In genomic region chr6:143570147-143570853, GRCh38 we compare ENCODE assay signal across 1 cellular context.
TF ChIP-seq lines count a peak whose summit lies in the region.

No MANE protein-coding gene starts in this region.

TF ChIP-seq in GM23338, 12 proteins besides CTCF, POLR2A, EP300 and RAD21 (continued from another document):
- TF ChIP-seq, protein P1, sequence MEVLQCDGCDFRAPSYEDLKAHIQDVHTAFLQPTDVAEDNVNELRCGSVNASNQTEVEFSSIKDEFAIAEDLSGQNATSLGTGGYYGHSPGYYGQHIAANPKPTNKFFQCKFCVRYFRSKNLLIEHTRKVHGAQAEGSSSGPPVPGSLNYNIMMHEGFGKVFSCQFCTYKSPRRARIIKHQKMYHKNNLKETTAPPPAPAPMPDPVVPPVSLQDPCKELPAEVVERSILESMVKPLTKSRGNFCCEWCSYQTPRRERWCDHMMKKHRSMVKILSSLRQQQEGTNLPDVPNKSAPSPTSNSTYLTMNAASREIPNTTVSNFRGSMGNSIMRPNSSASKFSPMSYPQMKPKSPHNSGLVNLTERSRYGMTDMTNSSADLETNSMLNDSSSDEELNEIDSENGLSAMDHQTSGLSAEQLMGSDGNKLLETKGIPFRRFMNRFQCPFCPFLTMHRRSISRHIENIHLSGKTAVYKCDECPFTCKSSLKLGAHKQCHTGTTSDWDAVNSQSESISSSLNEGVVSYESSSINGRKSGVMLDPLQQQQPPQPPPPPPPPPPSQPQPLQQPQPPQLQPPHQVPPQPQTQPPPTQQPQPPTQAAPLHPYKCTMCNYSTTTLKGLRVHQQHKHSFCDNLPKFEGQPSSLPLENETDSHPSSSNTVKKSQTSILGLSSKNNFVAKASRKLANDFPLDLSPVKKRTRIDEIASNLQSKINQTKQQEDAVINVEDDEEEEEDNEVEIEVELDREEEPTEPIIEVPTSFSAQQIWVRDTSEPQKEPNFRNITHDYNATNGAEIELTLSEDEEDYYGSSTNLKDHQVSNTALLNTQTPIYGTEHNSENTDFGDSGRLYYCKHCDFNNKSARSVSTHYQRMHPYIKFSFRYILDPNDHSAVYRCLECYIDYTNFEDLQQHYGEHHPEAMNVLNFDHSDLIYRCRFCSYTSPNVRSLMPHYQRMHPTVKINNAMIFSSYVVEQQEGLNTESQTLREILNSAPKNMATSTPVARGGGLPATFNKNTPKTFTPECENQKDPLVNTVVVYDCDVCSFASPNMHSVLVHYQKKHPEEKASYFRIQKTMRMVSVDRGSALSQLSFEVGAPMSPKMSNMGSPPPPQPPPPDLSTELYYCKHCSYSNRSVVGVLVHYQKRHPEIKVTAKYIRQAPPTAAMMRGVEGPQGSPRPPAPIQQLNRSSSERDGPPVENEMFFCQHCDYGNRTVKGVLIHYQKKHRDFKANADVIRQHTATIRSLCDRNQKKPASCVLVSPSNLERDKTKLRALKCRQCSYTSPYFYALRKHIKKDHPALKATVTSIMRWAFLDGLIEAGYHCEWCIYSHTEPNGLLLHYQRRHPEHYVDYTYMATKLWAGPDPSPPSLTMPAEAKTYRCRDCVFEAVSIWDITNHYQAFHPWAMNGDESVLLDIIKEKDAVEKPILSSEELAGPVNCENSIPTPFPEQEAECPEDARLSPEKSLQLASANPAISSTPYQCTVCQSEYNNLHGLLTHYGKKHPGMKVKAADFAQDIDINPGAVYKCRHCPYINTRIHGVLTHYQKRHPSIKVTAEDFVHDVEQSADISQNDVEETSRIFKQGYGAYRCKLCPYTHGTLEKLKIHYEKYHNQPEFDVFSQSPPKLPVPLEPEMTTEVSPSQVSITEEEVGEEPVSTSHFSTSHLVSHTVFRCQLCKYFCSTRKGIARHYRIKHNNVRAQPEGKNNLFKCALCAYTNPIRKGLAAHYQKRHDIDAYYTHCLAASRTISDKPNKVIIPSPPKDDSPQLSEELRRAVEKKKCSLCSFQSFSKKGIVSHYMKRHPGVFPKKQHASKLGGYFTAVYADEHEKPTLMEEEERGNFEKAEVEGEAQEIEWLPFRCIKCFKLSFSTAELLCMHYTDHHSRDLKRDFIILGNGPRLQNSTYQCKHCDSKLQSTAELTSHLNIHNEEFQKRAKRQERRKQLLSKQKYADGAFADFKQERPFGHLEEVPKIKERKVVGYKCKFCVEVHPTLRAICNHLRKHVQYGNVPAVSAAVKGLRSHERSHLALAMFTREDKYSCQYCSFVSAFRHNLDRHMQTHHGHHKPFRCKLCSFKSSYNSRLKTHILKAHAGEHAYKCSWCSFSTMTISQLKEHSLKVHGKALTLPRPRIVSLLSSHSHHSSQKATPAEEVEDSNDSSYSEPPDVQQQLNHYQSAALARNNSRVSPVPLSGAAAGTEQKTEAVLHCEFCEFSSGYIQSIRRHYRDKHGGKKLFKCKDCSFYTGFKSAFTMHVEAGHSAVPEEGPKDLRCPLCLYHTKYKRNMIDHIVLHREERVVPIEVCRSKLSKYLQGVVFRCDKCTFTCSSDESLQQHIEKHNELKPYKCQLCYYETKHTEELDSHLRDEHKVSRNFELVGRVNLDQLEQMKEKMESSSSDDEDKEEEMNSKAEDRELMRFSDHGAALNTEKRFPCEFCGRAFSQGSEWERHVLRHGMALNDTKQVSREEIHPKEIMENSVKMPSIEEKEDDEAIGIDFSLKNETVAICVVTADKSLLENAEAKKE (CRISPR knock-in tag; IDR thresholded peaks at IDR 0.05), result no peak
- TF ChIP-seq ZNF331 (CRISPR knock-in tag; IDR thresholded peaks at IDR 0.05; ENCODE audit: low read depth) (no peak), STAT1 (IDR thresholded peaks at IDR 0.05; ENCODE audit: unreplicated experiment) (no peak), NANOG (IDR thresholded peaks at IDR 0.05; ENCODE audit: borderline replicate concordance) (no peak), ETS1 (IDR thresholded peaks at IDR 0.05) (no peak), JUNB (IDR thresholded peaks at IDR 0.05; ENCODE audit: unreplicated experiment) (no peak), CREB1 (CRISPR knock-in tag; IDR thresholded peaks at IDR 0.05; ENCODE audit: low read depth) (no peak), ZNF114 (CRISPR knock-in tag; IDR thresholded peaks at IDR 0.05) (no peak)
- TF ChIP-seq, protein P2, sequence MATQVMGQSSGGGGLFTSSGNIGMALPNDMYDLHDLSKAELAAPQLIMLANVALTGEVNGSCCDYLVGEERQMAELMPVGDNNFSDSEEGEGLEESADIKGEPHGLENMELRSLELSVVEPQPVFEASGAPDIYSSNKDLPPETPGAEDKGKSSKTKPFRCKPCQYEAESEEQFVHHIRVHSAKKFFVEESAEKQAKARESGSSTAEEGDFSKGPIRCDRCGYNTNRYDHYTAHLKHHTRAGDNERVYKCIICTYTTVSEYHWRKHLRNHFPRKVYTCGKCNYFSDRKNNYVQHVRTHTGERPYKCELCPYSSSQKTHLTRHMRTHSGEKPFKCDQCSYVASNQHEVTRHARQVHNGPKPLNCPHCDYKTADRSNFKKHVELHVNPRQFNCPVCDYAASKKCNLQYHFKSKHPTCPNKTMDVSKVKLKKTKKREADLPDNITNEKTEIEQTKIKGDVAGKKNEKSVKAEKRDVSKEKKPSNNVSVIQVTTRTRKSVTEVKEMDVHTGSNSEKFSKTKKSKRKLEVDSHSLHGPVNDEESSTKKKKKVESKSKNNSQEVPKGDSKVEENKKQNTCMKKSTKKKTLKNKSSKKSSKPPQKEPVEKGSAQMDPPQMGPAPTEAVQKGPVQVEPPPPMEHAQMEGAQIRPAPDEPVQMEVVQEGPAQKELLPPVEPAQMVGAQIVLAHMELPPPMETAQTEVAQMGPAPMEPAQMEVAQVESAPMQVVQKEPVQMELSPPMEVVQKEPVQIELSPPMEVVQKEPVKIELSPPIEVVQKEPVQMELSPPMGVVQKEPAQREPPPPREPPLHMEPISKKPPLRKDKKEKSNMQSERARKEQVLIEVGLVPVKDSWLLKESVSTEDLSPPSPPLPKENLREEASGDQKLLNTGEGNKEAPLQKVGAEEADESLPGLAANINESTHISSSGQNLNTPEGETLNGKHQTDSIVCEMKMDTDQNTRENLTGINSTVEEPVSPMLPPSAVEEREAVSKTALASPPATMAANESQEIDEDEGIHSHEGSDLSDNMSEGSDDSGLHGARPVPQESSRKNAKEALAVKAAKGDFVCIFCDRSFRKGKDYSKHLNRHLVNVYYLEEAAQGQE (IDR thresholded peaks at IDR 0.05; ENCODE audit: unreplicated experiment), result no peak
